In the genomic region with DNA sequence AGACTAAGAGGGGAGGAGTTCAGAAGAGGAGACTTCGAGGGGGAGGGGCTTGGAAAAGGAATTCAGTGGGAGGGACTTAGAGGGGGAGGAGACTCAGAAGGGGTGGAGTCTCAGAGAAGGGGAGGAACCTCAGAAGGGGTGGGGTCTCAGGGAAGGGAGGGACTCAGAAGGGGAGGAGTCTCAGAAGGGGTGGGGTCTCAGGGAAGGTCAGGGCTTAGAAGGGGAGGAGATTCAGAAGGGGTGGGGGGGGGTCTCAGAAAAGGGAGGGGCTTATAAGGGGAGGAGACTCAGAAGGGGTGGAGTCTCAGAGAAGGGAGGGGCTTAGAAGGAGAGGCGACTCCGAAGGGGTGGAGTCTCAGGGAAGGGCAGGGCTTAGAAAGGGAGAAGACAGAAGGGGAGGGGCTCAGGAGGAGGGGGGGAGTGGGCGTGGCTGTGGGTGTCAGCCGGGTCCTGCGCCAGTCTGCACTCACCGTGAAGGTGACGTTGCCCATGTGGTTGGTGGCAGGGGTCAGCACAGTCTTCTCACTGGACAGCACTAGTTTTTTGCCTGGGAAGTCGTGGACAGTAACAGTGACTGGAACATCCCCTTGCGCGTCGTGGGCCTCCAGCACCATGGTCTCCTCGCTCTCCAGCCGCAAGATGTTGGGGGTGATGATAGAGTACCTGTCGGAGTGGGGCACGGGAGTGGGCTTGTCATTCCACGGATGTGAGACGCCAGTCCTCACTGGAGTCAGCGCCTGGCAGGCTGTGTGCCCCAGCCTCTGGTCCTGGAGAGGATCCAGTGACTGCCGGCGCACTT, we compare ENCODE assay signal across 9 cellular contexts. TPM values are rescaled to one million over a fixed set of nuclear protein-coding genes. Genes with fewer than 3 reads are reported as not detected.
A peak's percentile ranks its signal among the peaks of the same experiment; 100 is the strongest.
DNase-seq lines count a peak whose midpoint lies in the region; ATAC-seq and TF ChIP-seq lines count a peak whose summit lies in the region.
"Had no signal": no experiment of that assay in that cellular context is flagged by ENCODE, and none has a peak within 500 bp of the region (broad histone marks: within the 10 kb centered on the region; RNA-seq: fewer than 3 reads in every experiment).

No MANE protein-coding gene starts in this region.

- WGBS in heart left ventricle, 4 donors = 76 to 78% (median 77%) methylated on average over 14 to 21 of the region's 21 CpGs

- POLR2A ChIA-PET in activated CD4-positive, alpha-beta T cell treated with anti-CD3 and anti-CD28 coated beads, Interleukin-2, amount 10 ng/mL, durations not matched to agents 7 days and 5 days (lab: Charles Lee) = no interaction called here

- H3K27me3 ChIP-seq in heart left ventricle = peaks cover 0 to 18% (median 0%) of the 10 kb centered on the region in 9 donors

- H3K9me3 Mint-ChIP-seq in activated CD4-positive, alpha-beta T cell treated with anti-CD3 and anti-CD28 coated beads, Interleukin-2, amount 10 ng/mL, durations not matched to agents 7 days and 5 days = peaks cover 4% of the 10 kb centered on the region
- no peaks in the 10 kb centered on the region for H3K9me3 Mint-ChIP-seq in T-helper 2 cell treated with Interferon-gamma antibody and Interleukin-4, amounts not matched to agents 5 μg/mL and 100 μg/mL, for 36 hours
- no peaks in the 10 kb centered on the region for H3K9me3 Mint-ChIP-seq in chondrocyte (ENCODE audit: low read depth)

- intact Hi-C loops in heart left ventricle (cut with DNase I) = no loop called here

- peaks cover 0 to 33% (median 0%) of the 10 kb centered on the region in 12 donors for H3K4me1 ChIP-seq in heart left ventricle

- peaks cover 7% of the 10 kb centered on the region for H3K27me3 Mint-ChIP-seq in activated CD4-positive, alpha-beta T cell treated with anti-CD3 and anti-CD28 coated beads, Interleukin-2, amount 10 ng/mL, durations not matched to agents 7 days and 5 days
- H3K27me3 Mint-ChIP-seq in T-helper 2 cell treated with Interferon-gamma antibody and Interleukin-4, amounts not matched to agents 5 μg/mL and 100 μg/mL, for 36 hours (ENCODE audit: low read depth) = peaks cover 1% of the 10 kb centered on the region
- peaks cover 23% of the 10 kb centered on the region for H3K27me3 Mint-ChIP-seq in chondrocyte (ENCODE audit: low read depth)

- peak overlapping the region in 8 of 12 donors; percentile 5 to 52 (median 24) for H3K4me3 ChIP-seq in heart left ventricle

- H3K36me3 ChIP-seq in heart left ventricle = no peaks in the 10 kb centered on the region

- no peak for TF ChIP-seq CTCF in heart left ventricle (IDR thresholded peaks at IDR 0.05)
- no peak for TF ChIP-seq CTCF in chondrocyte (IDR thresholded peaks at IDR 0.05)

- H3K36me3 Mint-ChIP-seq in activated CD4-positive, alpha-beta T cell treated with anti-CD3 and anti-CD28 coated beads, Interleukin-2, amount 10 ng/mL, durations not matched to agents 7 days and 5 days (ENCODE audit: low read depth) = no peaks in the 10 kb centered on the region
- no peaks in the 10 kb centered on the region for H3K36me3 Mint-ChIP-seq in T-helper 2 cell treated with Interferon-gamma antibody and Interleukin-4, amounts not matched to agents 5 μg/mL and 100 μg/mL, for 36 hours (ENCODE audit: low read depth)
- H3K36me3 Mint-ChIP-seq in chondrocyte (ENCODE audit: low read depth) = no peaks in the 10 kb centered on the region

- CTCF ChIA-PET in activated CD4-positive, alpha-beta T cell treated with anti-CD3 and anti-CD28 coated beads, Interleukin-2, amount 10 ng/mL, durations not matched to agents 7 days and 5 days (lab: Charles Lee) = interaction anchor here (0.9 kb wide), 1 partner anchor 19 kb away, joined by 3 read pairs; no protein-coding TSS in a partner anchor

- DNase-seq in activated CD4-positive, alpha-beta T cell treated with anti-CD3 and anti-CD28 coated beads, Interleukin-2, amount 10 ng/mL, durations not matched to agents 7 days and 5 days = peak; percentile 40
- DNase-seq in activated CD4-positive, alpha-beta T cell treated with anti-CD3 and anti-CD28 coated beads for 1 hour = no peak
- no peak for DNase-seq in T-helper 2 cell treated with Interferon-gamma antibody and Interleukin-4, amounts not matched to agents 5 μg/mL and 100 μg/mL, for 36 hours (ENCODE audit: low spot score)
- DNase-seq in heart left ventricle (peak in 1 of 5 donors; percentile 46), chondrocyte (ENCODE audit: low spot score) (no peak)
- DNase-seq in stimulated activated naive CD4-positive, alpha-beta T cell (lab: John Stamatoyannopoulos, UW) = peak in 4 of 6 experiments; percentile 28 to 46 (median 42)

- TF ChIP-seq POLR2A in heart left ventricle (IDR thresholded peaks at IDR 0.05) = no peak

- no peaks in the 10 kb centered on the region for H3K9me3 ChIP-seq in heart left ventricle

- H3K4me3 Mint-ChIP-seq in activated CD4-positive, alpha-beta T cell treated with anti-CD3 and anti-CD28 coated beads, Interleukin-2, amount 10 ng/mL, durations not matched to agents 7 days and 5 days = no peak overlapping the region
- H3K4me3 Mint-ChIP-seq in T-helper 2 cell treated with Interferon-gamma antibody and Interleukin-4, amounts not matched to agents 5 μg/mL and 100 μg/mL, for 36 hours = no peak overlapping the region
- no peak overlapping the region for H3K4me3 Mint-ChIP-seq in chondrocyte (ENCODE audit: unreplicated experiment)

- peaks cover 29% of the 10 kb centered on the region for H3K4me1 Mint-ChIP-seq in activated CD4-positive, alpha-beta T cell treated with anti-CD3 and anti-CD28 coated beads, Interleukin-2, amount 10 ng/mL, durations not matched to agents 7 days and 5 days
- H3K4me1 Mint-ChIP-seq in T-helper 2 cell treated with Interferon-gamma antibody and Interleukin-4, amounts not matched to agents 5 μg/mL and 100 μg/mL, for 36 hours (ENCODE audit: low read depth) = peaks cover 14% of the 10 kb centered on the region
- H3K4me1 Mint-ChIP-seq in chondrocyte (ENCODE audit: low read depth) = peaks cover 5% of the 10 kb centered on the region

- no peak overlapping the region for H3K27ac ChIP-seq in heart left ventricle

- peak in 2 of 4 donors; percentile 16 to 33 for ATAC-seq in heart left ventricle
- no peak for ATAC-seq in GM18868 (IDR thresholded peaks at IDR 0.05; ENCODE audit: unreplicated experiment)
- no peak for ATAC-seq in GM18907 (IDR thresholded peaks at IDR 0.05; ENCODE audit: unreplicated experiment)

- no peak overlapping the region for H3K27ac Mint-ChIP-seq in activated CD4-positive, alpha-beta T cell treated with anti-CD3 and anti-CD28 coated beads, Interleukin-2, amount 10 ng/mL, durations not matched to agents 7 days and 5 days
- peak overlapping the region; percentile 10 for H3K27ac Mint-ChIP-seq in T-helper 2 cell treated with Interferon-gamma antibody and Interleukin-4, amounts not matched to agents 5 μg/mL and 100 μg/mL, for 36 hours
- H3K27ac Mint-ChIP-seq in chondrocyte (ENCODE audit: unreplicated experiment) = no peak overlapping the region

RNA-seq across cellular contexts. Expression of gene C3, which starts 1.5 kb away (rescaled TPM):
- total RNA-seq in activated CD4-positive, alpha-beta T cell treated with anti-CD3 and anti-CD28 coated beads, Interleukin-2, amount 10 ng/mL, durations not matched to agents 7 days and 5 days = not detected
- 1,000 to 10,000 TPM in 1 of 9 donors, 100 to 1,000 TPM in 3, 10 to 100 TPM in 5; 31.7 to 1,888 (median 81.0) TPM for total RNA-seq in heart left ventricle
- 100 to 1,000 TPM in 1 of 2 donors, 10 to 100 TPM in 1; 64.9 to 136 TPM for polyA plus RNA-seq in heart left ventricle
- total RNA-seq in chondrocyte = 0.77 TPM in 1 of 3 replicates, not detected in the others

RNA-seq across cellular contexts. Expression of gene GPR108, which starts 18.4 kb away (rescaled TPM):
- total RNA-seq in activated CD4-positive, alpha-beta T cell treated with anti-CD3 and anti-CD28 coated beads, Interleukin-2, amount 10 ng/mL, durations not matched to agents 7 days and 5 days = 10 to 100 TPM; 64.6 TPM
- 10 to 100 TPM; 19.2 to 47.9 (median 27.7) TPM for total RNA-seq in heart left ventricle
- 10 to 100 TPM; 35.5 to 39.1 TPM for polyA plus RNA-seq in heart left ventricle
- 38.4 to 42.4 TPM (median 39.8 TPM) in 3 replicates for total RNA-seq in chondrocyte

RNA-seq across cellular contexts. Expression of gene TRIP10, which starts 20.5 kb away (rescaled TPM):
- total RNA-seq in activated CD4-positive, alpha-beta T cell treated with anti-CD3 and anti-CD28 coated beads, Interleukin-2, amount 10 ng/mL, durations not matched to agents 7 days and 5 days = 10 to 100 TPM; 11.1 to 11.2 TPM
- total RNA-seq in heart left ventricle (100 to 1,000 TPM in 3 of 9 donors, 10 to 100 TPM in 6; 62.5 to 135 (median 72.8) TPM), chondrocyte (81.6 to 107 TPM (median 103 TPM) in 3 replicates)
- polyA plus RNA-seq in heart left ventricle = 100 to 1,000 TPM; 110 to 172 TPM

RNA-seq across cellular contexts. Expression of gene SH2D3A, which starts 48.3 kb away (rescaled TPM):
- 10 to 100 TPM; 31.5 to 35.2 TPM for total RNA-seq in activated CD4-positive, alpha-beta T cell treated with anti-CD3 and anti-CD28 coated beads, Interleukin-2, amount 10 ng/mL, durations not matched to agents 7 days and 5 days
- total RNA-seq in heart left ventricle (under 1 TPM in 3 of 9 donors, not detected in 6; 0.12 to 0.56 (median 0.52) TPM), chondrocyte (0.41 to 0.52 TPM in 2 of 3 replicates, not detected in the other)
- polyA plus RNA-seq in heart left ventricle = under 1 TPM; 0.08 to 0.25 TPM

RNA-seq across cellular contexts. Expression of gene TNFSF14, which starts 49.0 kb away (rescaled TPM):
- total RNA-seq in activated CD4-positive, alpha-beta T cell treated with anti-CD3 and anti-CD28 coated beads, Interleukin-2, amount 10 ng/mL, durations not matched to agents 7 days and 5 days = 10 to 100 TPM; 20.2 to 20.8 TPM
- total RNA-seq in heart left ventricle (1 to 10 TPM in 2 of 9 donors, under 1 TPM in 4, not detected in 3; 0.08 to 3.8 (median 0.28) TPM), chondrocyte (not detected in 3 replicates)
- polyA plus RNA-seq in heart left ventricle = under 1 TPM; 0.07 to 0.30 TPM
- total RNA-seq: dermis microvascular lymphatic vessel endothelial cell had no signal

Comparison
In these comparisons a context has a peak if more than half of its experiments do, and no peak if none do; other contexts are left out.
1. DNase-seq: peak in activated CD4-positive, alpha-beta T cell treated with anti-CD3 and anti-CD28 coated beads, Interleukin-2, amount 10 ng/mL, durations not matched to agents 7 days and 5 days (single experiment) and stimulated activated naive CD4-positive, alpha-beta T cell (4 of 6); none in activated CD4-positive, alpha-beta T cell treated with anti-CD3 and anti-CD28 coated beads for 1 hour (single experiment), T-helper 2 cell treated with Interferon-gamma antibody and Interleukin-4, amounts not matched to agents 5 μg/mL and 100 μg/mL, for 36 hours (single experiment) and chondrocyte (single experiment).
2. RNA of gene C3, which starts 1.5 kb away (total RNA-seq): 31.7 to 1,888 TPM in heart left ventricle; 0.77 TPM in chondrocyte and not detected in activated CD4-positive, alpha-beta T cell treated with anti-CD3 and anti-CD28 coated beads, Interleukin-2, amount 10 ng/mL, durations not matched to agents 7 days and 5 days; every median in the first group is over 10 times any median in the second.